Comparison of ENCODE assay signal across 8 cellular contexts in the genomic region with DNA sequence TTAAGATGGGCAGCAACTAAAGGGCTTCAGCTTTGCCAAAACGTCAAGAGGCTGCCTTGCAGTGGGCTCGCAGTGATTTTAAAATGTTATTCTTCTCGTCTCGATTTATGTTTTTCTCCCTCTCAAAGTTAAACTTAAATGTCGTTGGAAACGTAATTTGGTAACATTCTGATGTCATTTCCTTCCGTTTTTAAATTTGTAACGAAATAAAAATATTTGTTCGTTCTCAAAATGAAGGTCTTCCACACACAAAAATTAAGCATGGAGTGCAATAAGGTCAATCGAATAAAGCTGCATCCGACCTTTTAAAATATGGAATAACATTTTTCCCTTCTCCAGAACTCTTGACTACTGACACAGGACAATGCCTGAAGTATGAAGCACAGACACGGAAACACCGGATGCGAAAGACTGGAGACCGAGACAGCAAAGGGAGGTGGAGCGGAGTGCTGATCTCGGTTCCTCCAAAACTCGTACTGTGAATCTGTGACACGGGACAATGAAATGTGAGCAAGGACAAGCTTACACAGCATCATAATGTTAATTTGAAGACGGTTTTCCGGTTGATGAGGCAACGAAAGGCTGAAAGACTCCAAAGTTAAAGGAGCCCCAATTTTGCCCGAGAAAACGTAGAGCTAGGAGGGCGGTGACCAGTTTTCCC. TPM values are rescaled to one million over a fixed set of nuclear protein-coding genes. Genes with fewer than 3 reads are reported as not detected.
DNase-seq lines count a peak whose midpoint lies in the region; ATAC-seq and TF ChIP-seq lines count a peak whose summit lies in the region.

No MANE protein-coding gene starts in this region.

- ATAC-seq in HCT116: peak; percentile 16
- peak; percentile 32 to 42 for ATAC-seq in naive thymus-derived CD8-positive, alpha-beta T cell

- CTCF ChIA-PET in HCT116 (lab: Charles Lee): interaction anchor here (1.5 kb wide), 1 partner anchor 15 kb away, joined by 7 read pairs; no protein-coding TSS in a partner anchor

- H2AFZ ChIP-seq in HCT116 (ENCODE audit: low read depth, low read length, poor library complexity, severe bottlenecking): no peak overlapping the region

- peaks cover 45% of the 10 kb centered on the region for H3K4me1 Mint-ChIP-seq in activated T-helper 1 cell treated with anti-CD3 and anti-CD28 coated beads, Interleukin-12 subunit alpha, Interleukin-12 subunit beta, Interleukin-2, Interleukin-4 antibody, amounts not matched to agents 30 ng/mL and 10 ng/mL and 1 ng/mL, durations not matched to agents 14 hours and 24 hours and 36 hours (ENCODE audit: low read depth)
- peaks cover 17 to 58% (median 47%) of the 10 kb centered on the region in 4 donors for H3K4me1 Mint-ChIP-seq in naive thymus-derived CD8-positive, alpha-beta T cell

- no peaks in the 10 kb centered on the region for H3K9me2 ChIP-seq in HCT116 (ENCODE audit: insufficient read depth)

- H3K9ac ChIP-seq in HCT116 (ENCODE audit: low read length): peak overlapping the region; percentile 82

- BruUV-seq in HCT116 (replicated peaks; lab: Mats Ljungman, UMichigan): TSS peak; percentile 69

- peak overlapping the region; percentile 94 for H3K4me3 Mint-ChIP-seq in activated T-helper 1 cell treated with anti-CD3 and anti-CD28 coated beads, Interleukin-12 subunit alpha, Interleukin-12 subunit beta, Interleukin-2, Interleukin-4 antibody, amounts not matched to agents 30 ng/mL and 10 ng/mL and 1 ng/mL, durations not matched to agents 14 hours and 24 hours and 36 hours
- H3K4me3 Mint-ChIP-seq in naive thymus-derived CD8-positive, alpha-beta T cell: peak overlapping the region; percentile 89 to 100 (median 98)

- H3K27ac ChIP-seq in HCT116 (ENCODE audit: low read depth, low read length): peak overlapping the region; percentile 74

- peak overlapping the region; percentile 78 for H3K4me2 ChIP-seq in HCT116 (ENCODE audit: low read length)

- TF ChIP-seq RAD21 in HCT116 (IDR thresholded peaks at IDR 0.05; ENCODE audit: low read depth): no peak

- TF ChIP-seq CTCF in HCT116 (IDR thresholded peaks at IDR 0.05 in 2 of 3, conservative IDR thresholded peaks at IDR 0.05 in 1 of 3; ENCODE audit: borderline replicate concordance in 1 of 3, insufficient read depth in 1 of 3, low read depth in 2 of 3, low read length in 2 of 3): no peak
- TF ChIP-seq CTCF in fibroblast of pulmonary artery (IDR thresholded peaks at IDR 0.05; ENCODE audit: low read length, missing control alignments): no peak

- H3K27me3 Mint-ChIP-seq in activated T-helper 1 cell treated with anti-CD3 and anti-CD28 coated beads, Interleukin-12 subunit alpha, Interleukin-12 subunit beta, Interleukin-2, Interleukin-4 antibody, amounts not matched to agents 30 ng/mL and 10 ng/mL and 1 ng/mL, durations not matched to agents 14 hours and 24 hours and 36 hours (ENCODE audit: insufficient read depth): peaks cover 16% of the 10 kb centered on the region
- peaks cover 0 to 7% (median 3%) of the 10 kb centered on the region in 5 donors for H3K27me3 Mint-ChIP-seq in naive thymus-derived CD8-positive, alpha-beta T cell

- RAD21 ChIA-PET in HCT116 (lab: Charles Lee; ENCODE audit: low non-redundant PET in 1 of 2, low total read pairs in 2 of 2, uncharacterized antibody in 2 of 2, unreplicated experiment in 2 of 2): no interaction called here

- H3K79me2 ChIP-seq in HCT116 (ENCODE audit: insufficient read depth, low read length): peaks cover 34% of the 10 kb centered on the region

- DNase-seq in NCI-H2029 treated with DMSO at 0.1 percent for 48 hours (lab: John Stamatoyannopoulos, UW) (peak; percentile 14), NCI-H2029 (lab: John Stamatoyannopoulos, UW) (no peak), HCT116 (ENCODE audit: low read depth, low spot score) (no peak), NCI-H526 (lab: John Stamatoyannopoulos, UW) (peak; percentile 44 to 63), fibroblast of pulmonary artery (ENCODE audit: low read depth) (peak; percentile 57), NCI-H446 treated with DMSO at 0.1 percent for 48 hours (lab: John Stamatoyannopoulos, UW) (no peak)
- peak; percentile 39 for DNase-seq in activated T-helper 1 cell treated with anti-CD3 and anti-CD28 coated beads, Interleukin-12 subunit alpha, Interleukin-12 subunit beta, Interleukin-2, Interleukin-4 antibody, amounts not matched to agents 30 ng/mL and 10 ng/mL and 1 ng/mL, durations not matched to agents 14 hours and 24 hours and 36 hours (ENCODE audit: low spot score)
- DNase-seq in naive thymus-derived CD8-positive, alpha-beta T cell: peak in 9 of 10 donors; percentile 13 to 72 (median 56)

- no peak for TF ChIP-seq POLR2A in HCT116 (IDR thresholded peaks at IDR 0.05; ENCODE audit: borderline replicate concordance, extremely low read depth, insufficient read depth, insufficient read length)

- H4K20me1 ChIP-seq in HCT116 (ENCODE audit: insufficient read depth): no peaks in the 10 kb centered on the region

- no peaks in the 10 kb centered on the region for H3K9me3 Mint-ChIP-seq in activated T-helper 1 cell treated with anti-CD3 and anti-CD28 coated beads, Interleukin-12 subunit alpha, Interleukin-12 subunit beta, Interleukin-2, Interleukin-4 antibody, amounts not matched to agents 30 ng/mL and 10 ng/mL and 1 ng/mL, durations not matched to agents 14 hours and 24 hours and 36 hours
- no peaks in the 10 kb centered on the region for H3K9me3 Mint-ChIP-seq in naive thymus-derived CD8-positive, alpha-beta T cell

- H3K9me3 ChIP-seq in HCT116 (ENCODE audit: control insufficient read depth in 1 of 2, insufficient read depth in 1 of 2, low read depth in 1 of 2, low read length in 2 of 2): no peaks in the 10 kb centered on the region

- peak overlapping the region; percentile 93 for H3K27ac Mint-ChIP-seq in activated T-helper 1 cell treated with anti-CD3 and anti-CD28 coated beads, Interleukin-12 subunit alpha, Interleukin-12 subunit beta, Interleukin-2, Interleukin-4 antibody, amounts not matched to agents 30 ng/mL and 10 ng/mL and 1 ng/mL, durations not matched to agents 14 hours and 24 hours and 36 hours
- H3K27ac Mint-ChIP-seq in naive thymus-derived CD8-positive, alpha-beta T cell: peak overlapping the region; percentile 96 to 98 (median 98)

- POLR2A ChIA-PET in HCT116 (lab: Charles Lee): interaction anchor here (1.2 kb wide), 1 partner anchor 10 kb away, joined by 3 read pairs; no protein-coding TSS in a partner anchor
- POLR2A ChIA-PET in naive thymus-derived CD8-positive, alpha-beta T cell (lab: Charles Lee): interaction anchor here (0.6 to 1.3 kb wide), 3 partner anchors 14 to 16 kb away, joined by 3 read pairs; no protein-coding TSS in a partner anchor

- peaks cover 7% of the 10 kb centered on the region for H3K36me3 Mint-ChIP-seq in activated T-helper 1 cell treated with anti-CD3 and anti-CD28 coated beads, Interleukin-12 subunit alpha, Interleukin-12 subunit beta, Interleukin-2, Interleukin-4 antibody, amounts not matched to agents 30 ng/mL and 10 ng/mL and 1 ng/mL, durations not matched to agents 14 hours and 24 hours and 36 hours (ENCODE audit: low read depth)
- peaks cover 0 to 14% (median 0%) of the 10 kb centered on the region in 3 donors for H3K36me3 Mint-ChIP-seq in naive thymus-derived CD8-positive, alpha-beta T cell

- H3K4me1 ChIP-seq in HCT116 (ENCODE audit: control insufficient read depth in 1 of 2, insufficient read depth in 2 of 2, low read length in 2 of 2): peaks cover 10 to 20% of the 10 kb centered on the region in 2 experiments

- peak overlapping the region; percentile 76 to 93 for H3K4me3 ChIP-seq in HCT116 (replicated peaks in 1 of 2; ENCODE audit: low read depth in 1 of 2, low read length in 2 of 2)
- H3K4me3 ChIP-seq in fibroblast of pulmonary artery (replicated peaks; ENCODE audit: low read depth, low read length): peak overlapping the region; percentile 97

- intact Hi-C loops in HCT116 (cut with micrococcal nuclease): loop anchor here (10.0 kb wide), 1 partner anchor 62 kb away; no protein-coding TSS in a partner anchor
- intact Hi-C loops in activated T-helper 1 cell treated with anti-CD3 and anti-CD28 coated beads, Interleukin-12 subunit alpha, Interleukin-12 subunit beta, Interleukin-2, Interleukin-4 antibody, amounts not matched to agents 30 ng/mL and 10 ng/mL and 1 ng/mL, durations not matched to agents 14 hours and 24 hours and 36 hours (cut with micrococcal nuclease): loop anchor here (2.0 to 10.0 kb wide), 8 partner anchors 20 to 1012 kb away; partner anchors contain the start of genes CDK8, PARP4 and SHISA2

- no peaks in the 10 kb centered on the region for H3K36me3 ChIP-seq in HCT116 (ENCODE audit: control insufficient read depth in 1 of 2, insufficient read depth in 2 of 2, low read length in 2 of 2)

- H3K27me3 ChIP-seq in HCT116 (ENCODE audit: insufficient read depth, low read length): no peaks in the 10 kb centered on the region

TF ChIP-seq in HCT116, 20 proteins besides CTCF, POLR2A, EP300 and RAD21 (continues in another document):
- TF ChIP-seq POLR2AphosphoS5 (IDR thresholded peaks at IDR 0.05; ENCODE audit: low read depth, low read length) (no peak), MAX (IDR thresholded peaks at IDR 0.05) (no peak), EZH2phosphoT487 (IDR thresholded peaks at IDR 0.05; ENCODE audit: borderline replicate concordance) (no peak)

RNA-seq across cellular contexts. Expression of gene MTMR6, which starts 0.8 kb away (rescaled TPM):
- 11.4 TPM for total RNA-seq in HCT116 (2021; ENCODE audit: unreplicated experiment)
- 3.3 and 5.1 TPM in 2 replicates for polyA plus RNA-seq in HCT116 (2012)
- 17.0 and 17.9 TPM in 2 replicates for total RNA-seq in activated T-helper 1 cell treated with anti-CD3 and anti-CD28 coated beads, Interleukin-12 subunit alpha, Interleukin-12 subunit beta, Interleukin-2, Interleukin-4 antibody, amounts not matched to agents 30 ng/mL and 10 ng/mL and 1 ng/mL, durations not matched to agents 14 hours and 24 hours and 36 hours
- total RNA-seq in naive thymus-derived CD8-positive, alpha-beta T cell: 10 to 100 TPM; 17.5 to 19.7 TPM
- polyA plus RNA-seq in naive thymus-derived CD8-positive, alpha-beta T cell: 10 to 100 TPM; 15.0 to 15.3 (median 15.0) TPM

RNA-seq across cellular contexts. Expression of gene NUP58, which starts 15.0 kb away (rescaled TPM):
- total RNA-seq in HCT116 (2021; ENCODE audit: unreplicated experiment): 101 TPM
- 36.9 and 39.6 TPM in 2 replicates for polyA plus RNA-seq in HCT116 (2012)
- total RNA-seq in activated T-helper 1 cell treated with anti-CD3 and anti-CD28 coated beads, Interleukin-12 subunit alpha, Interleukin-12 subunit beta, Interleukin-2, Interleukin-4 antibody, amounts not matched to agents 30 ng/mL and 10 ng/mL and 1 ng/mL, durations not matched to agents 14 hours and 24 hours and 36 hours: 131 and 142 TPM in 2 replicates
- 10 to 100 TPM; 39.5 to 39.8 TPM for total RNA-seq in naive thymus-derived CD8-positive, alpha-beta T cell
- polyA plus RNA-seq in naive thymus-derived CD8-positive, alpha-beta T cell: 10 to 100 TPM; 12.6 to 14.1 (median 13.6) TPM

Comparison
In these comparisons a context has a peak if more than half of its experiments do, and no peak if none do; other contexts are left out.
1. DNase-seq: peak in NCI-H2029 treated with DMSO at 0.1 percent for 48 hours (single experiment), NCI-H526 (2 of 2), activated T-helper 1 cell treated with anti-CD3 and anti-CD28 coated beads, Interleukin-12 subunit alpha, Interleukin-12 subunit beta, Interleukin-2, Interleukin-4 antibody, amounts not matched to agents 30 ng/mL and 10 ng/mL and 1 ng/mL, durations not matched to agents 14 hours and 24 hours and 36 hours (single experiment), fibroblast of pulmonary artery (single experiment) and naive thymus-derived CD8-positive, alpha-beta T cell (9 of 10); none in NCI-H2029 (single experiment), HCT116 (single experiment) and NCI-H446 treated with DMSO at 0.1 percent for 48 hours (single experiment).